Comparison of ENCODE assay signal across 23 cellular contexts in genomic region chr2:155209696-155210449, GRCh38.
A peak's percentile ranks its signal among the peaks of the same experiment; 100 is the strongest.
DNase-seq lines count a peak whose midpoint lies in the region; ATAC-seq and TF ChIP-seq lines count a peak whose summit lies in the region.
"Had no signal": no experiment of that assay in that cellular context is flagged by ENCODE, and none has a peak within 500 bp of the region (broad histone marks: within the 10 kb centered on the region; RNA-seq: fewer than 3 reads in every experiment).

No MANE protein-coding gene starts in this region.

- H3K4me1 ChIP-seq in colonic mucosa: no peaks in the 10 kb centered on the region
- H3K4me1 ChIP-seq: transverse colon had no signal

- H3K36me3 ChIP-seq in colonic mucosa: no peaks in the 10 kb centered on the region
- H3K36me3 ChIP-seq: transverse colon had no signal

- H3K36me3 Mint-ChIP-seq in CD4-positive, alpha-beta T cell (ENCODE audit: low read depth): no peaks in the 10 kb centered on the region
- no peaks in the 10 kb centered on the region for H3K36me3 Mint-ChIP-seq in activated B cell treated with CpG ODN at 0.5 μM for 24 hours (ENCODE audit: low read depth)
- H3K36me3 Mint-ChIP-seq: activated naive CD8-positive, alpha-beta T cell; CD4-positive, CD25-positive, alpha-beta regulatory T cell; stimulated activated memory B cell treated with anti-CD40 and anti-IgM and Interleukin-4, amounts not matched to agents 10 μg/mL and 1 μg/mL and 100 μg/mL, for 72 hours had no signal

- POLR2A ChIA-PET in CD4-positive, alpha-beta T cell (lab: Charles Lee): no interaction called here
- POLR2A ChIA-PET in activated B cell treated with CpG ODN at 0.5 μM for 24 hours (lab: Charles Lee): no interaction called here

- TF ChIP-seq CTCF in CD4-positive, alpha-beta T cell (IDR thresholded peaks at IDR 0.05): peak; percentile 28
- TF ChIP-seq CTCF in activated B cell treated with CpG ODN at 0.5 μM for 24 hours (IDR thresholded peaks at IDR 0.05): peak; percentile 31
- no peak for TF ChIP-seq CTCF in colonic mucosa (IDR thresholded peaks at IDR 0.05)

- no peaks in the 10 kb centered on the region for H3K9me3 ChIP-seq in CD4-positive, alpha-beta T cell (ENCODE audit: control insufficient read depth, low read length)
- no peaks in the 10 kb centered on the region for H3K9me3 ChIP-seq in colonic mucosa
- H3K9me3 ChIP-seq: transverse colon had no signal

- DNase-seq in CD4-positive, alpha-beta T cell: no peak
- DNase-seq in HS-5 (ENCODE audit: low read depth) (peak; percentile 22), activated B cell treated with CpG ODN at 0.5 μM for 24 hours (no peak), renal cortical epithelial cell (ENCODE audit: low read depth) (peak; percentile 39), colonic mucosa (no peak)
- DNase-seq: activated CD4-positive, alpha-beta T cell treated with anti-CD3 and anti-CD28 coated beads for 36 hours; activated effector memory CD4-positive, alpha-beta T cell treated with anti-CD3 and anti-CD28 coated beads, Interleukin-2, amount 50 U/mL, for 16 hours; anterior cingulate cortex; CD4-positive, CD25-positive, alpha-beta regulatory T cell; EL; IMR-90; NCI-H1092; NCI-H187; NCI-H524 treated with DMSO at 0.1 percent for 48 hours; nephron progenitor cell; Right ventricle myocardium superior; SW 1271; transverse colon had no signal

- no peak overlapping the region for H3K27ac ChIP-seq in CD4-positive, alpha-beta T cell (ENCODE audit: low read depth, low read length)
- H3K27ac ChIP-seq in colonic mucosa: no peak overlapping the region
- H3K27ac ChIP-seq: skin epidermis, transverse colon had no signal

- H3K4me3 Mint-ChIP-seq in CD4-positive, alpha-beta T cell: no peak overlapping the region
- H3K4me3 Mint-ChIP-seq in activated B cell treated with CpG ODN at 0.5 μM for 24 hours: no peak overlapping the region
- H3K4me3 Mint-ChIP-seq: activated CD4-positive, alpha-beta T cell treated with anti-CD3 and anti-CD28 coated beads for 36 hours; activated naive CD8-positive, alpha-beta T cell; CD4-positive, CD25-positive, alpha-beta regulatory T cell; nephron progenitor cell; stimulated activated memory B cell treated with anti-CD40 and anti-IgM and Interleukin-4, amounts not matched to agents 10 μg/mL and 1 μg/mL and 100 μg/mL, for 72 hours had no signal

- no peaks in the 10 kb centered on the region for H3K27me3 Mint-ChIP-seq in CD4-positive, alpha-beta T cell
- no peaks in the 10 kb centered on the region for H3K27me3 Mint-ChIP-seq in activated B cell treated with CpG ODN at 0.5 μM for 24 hours
- H3K27me3 Mint-ChIP-seq: activated CD4-positive, alpha-beta T cell treated with anti-CD3 and anti-CD28 coated beads for 36 hours; activated naive CD8-positive, alpha-beta T cell; CD4-positive, CD25-positive, alpha-beta regulatory T cell; stimulated activated memory B cell treated with anti-CD40 and anti-IgM and Interleukin-4, amounts not matched to agents 10 μg/mL and 1 μg/mL and 100 μg/mL, for 72 hours had no signal

- H3K4me1 Mint-ChIP-seq in CD4-positive, alpha-beta T cell (ENCODE audit: low read depth): no peaks in the 10 kb centered on the region
- H3K4me1 Mint-ChIP-seq in activated B cell treated with CpG ODN at 0.5 μM for 24 hours: no peaks in the 10 kb centered on the region
- H3K4me1 Mint-ChIP-seq: activated CD4-positive, alpha-beta T cell treated with anti-CD3 and anti-CD28 coated beads for 36 hours; CD4-positive, CD25-positive, alpha-beta regulatory T cell; nephron progenitor cell; stimulated activated memory B cell treated with anti-CD40 and anti-IgM and Interleukin-4, amounts not matched to agents 10 μg/mL and 1 μg/mL and 100 μg/mL, for 72 hours had no signal

- H3K9ac ChIP-seq in colonic mucosa (ENCODE audit: low read depth in 2 of 2, low read length in 2 of 2): no peak overlapping the region

- no peak for ATAC-seq in CD4-positive, alpha-beta T cell (ENCODE audit: poor library complexity)
- ATAC-seq in activated B cell treated with CpG ODN at 0.5 μM for 24 hours (ENCODE audit: low read depth) (no peak), GM21723 (IDR thresholded peaks at IDR 0.05; ENCODE audit: unreplicated experiment) (no peak), GM18517 (IDR thresholded peaks at IDR 0.05; ENCODE audit: unreplicated experiment) (no peak)
- ATAC-seq: activated CD4-positive, alpha-beta T cell treated with anti-CD3 and anti-CD28 coated beads for 36 hours; stimulated activated memory B cell treated with anti-CD40 and anti-IgM and Interleukin-4, amounts not matched to agents 10 μg/mL and 1 μg/mL and 100 μg/mL, for 72 hours had no signal

- H3K4me3 ChIP-seq in colonic mucosa: no peak overlapping the region
- H3K4me3 ChIP-seq: skin epidermis, transverse colon had no signal

- no peaks in the 10 kb centered on the region for H3K9me3 Mint-ChIP-seq in CD4-positive, alpha-beta T cell
- no peaks in the 10 kb centered on the region for H3K9me3 Mint-ChIP-seq in activated B cell treated with CpG ODN at 0.5 μM for 24 hours
- H3K9me3 Mint-ChIP-seq: nephron progenitor cell had no signal

- CTCF ChIA-PET in CD4-positive, alpha-beta T cell (lab: Charles Lee): no interaction called here
- CTCF ChIA-PET in activated B cell treated with CpG ODN at 0.5 μM for 24 hours (lab: Charles Lee): no interaction called here

- H3K27ac Mint-ChIP-seq in CD4-positive, alpha-beta T cell: no peak overlapping the region
- no peak overlapping the region for H3K27ac Mint-ChIP-seq in activated B cell treated with CpG ODN at 0.5 μM for 24 hours
- H3K27ac Mint-ChIP-seq: activated CD4-positive, alpha-beta T cell treated with anti-CD3 and anti-CD28 coated beads for 36 hours; activated naive CD8-positive, alpha-beta T cell; CD4-positive, CD25-positive, alpha-beta regulatory T cell; nephron progenitor cell; stimulated activated memory B cell treated with anti-CD40 and anti-IgM and Interleukin-4, amounts not matched to agents 10 μg/mL and 1 μg/mL and 100 μg/mL, for 72 hours had no signal

- H3K27me3 ChIP-seq in CD4-positive, alpha-beta T cell (ENCODE audit: control insufficient read depth, insufficient read depth, low read length): no peaks in the 10 kb centered on the region
- no peaks in the 10 kb centered on the region for H3K27me3 ChIP-seq in colonic mucosa
- H3K27me3 ChIP-seq: transverse colon had no signal

- intact Hi-C loops in CD4-positive, alpha-beta T cell (cut with DNase I, micrococcal nuclease): no loop called here
- intact Hi-C loops in activated B cell treated with CpG ODN at 0.5 μM for 24 hours (cut with micrococcal nuclease) (no loop called here), colonic mucosa (cut with DNase I) (loop anchor here (10.0 kb wide), 1 partner anchor 585 kb away; no protein-coding TSS in a partner anchor)

Comparison
In these comparisons a context has a peak if more than half of its experiments do, and no peak if none do; other contexts are left out.
1. DNase-seq: peak in HS-5 (single experiment) and renal cortical epithelial cell (single experiment); none in CD4-positive, alpha-beta T cell (0 of 10), activated B cell treated with CpG ODN at 0.5 μM for 24 hours (single experiment) and colonic mucosa (single experiment).